8 cellular contexts compared by ENCODE assay signal in the genomic region with DNA sequence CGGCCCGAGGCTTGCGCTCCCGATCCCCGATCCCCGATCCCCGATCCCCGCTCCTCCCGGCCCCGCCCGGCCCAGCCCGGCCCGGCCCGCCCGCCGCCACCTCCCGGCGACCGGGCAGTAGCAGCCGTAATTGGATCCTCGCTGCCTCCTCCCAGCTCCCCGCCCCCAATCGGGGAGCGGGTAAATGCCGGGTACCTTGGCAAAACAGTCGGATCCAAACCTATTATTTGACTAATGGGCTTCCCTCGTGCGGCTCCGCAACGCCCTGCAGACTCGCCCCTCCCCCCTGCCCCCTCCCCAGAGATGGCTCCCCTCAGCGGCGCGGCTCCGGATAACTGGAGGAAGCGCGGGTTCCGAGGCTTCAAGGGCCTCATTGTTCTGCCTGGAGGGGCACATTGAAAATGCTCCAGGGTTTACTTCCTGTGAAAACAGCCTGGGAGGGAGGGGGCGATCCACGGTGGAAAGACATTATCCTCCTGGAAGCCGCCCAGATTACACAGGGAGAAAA.
DNase-seq lines count a peak whose midpoint lies in the region; ATAC-seq and TF ChIP-seq lines count a peak whose summit lies in the region.

No MANE protein-coding gene starts in this region.

- TF ChIP-seq CTCF in C4-2B (conservative IDR thresholded peaks at IDR 0.05), result no peak

- ATAC-seq in GM19395 (IDR thresholded peaks at IDR 0.05; ENCODE audit: unreplicated experiment) (peak; percentile 46), HG03520 (IDR thresholded peaks at IDR 0.05; ENCODE audit: unreplicated experiment) (peak; percentile 40), naive B cell (ENCODE audit: low read depth in 2 of 2) (peak; percentile 20 to 39)

- peak overlapping the region; percentile 96 for H3K27ac Mint-ChIP-seq in activated T-cell treated with anti-CD3 and anti-CD28 coated beads, Interleukin-2, amount 50 U/mL, for 24 hours
- H3K27ac Mint-ChIP-seq in naive B cell, result peak overlapping the region in 2 of 6 donors; percentile 10 to 44

- no peaks in the 10 kb centered on the region for H3K9me3 Mint-ChIP-seq in activated T-cell treated with anti-CD3 and anti-CD28 coated beads, Interleukin-2, amount 50 U/mL, for 24 hours
- peaks cover 0 to 2% (median 0%) of the 10 kb centered on the region in 7 donors for H3K9me3 Mint-ChIP-seq in naive B cell

- H3K4me3 Mint-ChIP-seq in activated T-cell treated with anti-CD3 and anti-CD28 coated beads, Interleukin-2, amount 50 U/mL, for 24 hours, result peak overlapping the region; percentile 76
- peak overlapping the region; percentile 79 to 95 (median 90) for H3K4me3 Mint-ChIP-seq in naive B cell

- H3K27ac ChIP-seq in C4-2B, result peak overlapping the region; percentile 95
- H3K27ac ChIP-seq in temporal lobe (ENCODE audit: low read depth, low read length), result peak overlapping the region; percentile 85

- H3K4me1 Mint-ChIP-seq in activated T-cell treated with anti-CD3 and anti-CD28 coated beads, Interleukin-2, amount 50 U/mL, for 24 hours (ENCODE audit: low read depth), result peaks cover 34% of the 10 kb centered on the region
- peaks cover 11 to 14% (median 13%) of the 10 kb centered on the region in 3 donors for H3K4me1 Mint-ChIP-seq in naive B cell

- no peaks in the 10 kb centered on the region for H3K27me3 Mint-ChIP-seq in activated T-cell treated with anti-CD3 and anti-CD28 coated beads, Interleukin-2, amount 50 U/mL, for 24 hours
- peaks cover 54 to 79% (median 67%) of the 10 kb centered on the region in 3 donors for H3K27me3 Mint-ChIP-seq in naive B cell

- no peaks in the 10 kb centered on the region for H3K36me3 Mint-ChIP-seq in activated T-cell treated with anti-CD3 and anti-CD28 coated beads, Interleukin-2, amount 50 U/mL, for 24 hours (ENCODE audit: low read depth)
- H3K36me3 Mint-ChIP-seq in naive B cell, result peaks cover 0 to 4% of the 10 kb centered on the region in 2 donors

- DNase-seq in NCI-H526 (lab: John Stamatoyannopoulos, UW), result peak; percentile 92 to 97
- DNase-seq in activated T-cell treated with anti-CD3 and anti-CD28 coated beads, Interleukin-2, amount 50 U/mL, for 24 hours, result peak; percentile 73
- peak; percentile 51 for DNase-seq in fibroblast of gingiva (ENCODE audit: low read depth)
- no peak for DNase-seq in naive B cell
